Comparison of ENCODE assay signal across 32 cellular contexts in the genomic region with DNA sequence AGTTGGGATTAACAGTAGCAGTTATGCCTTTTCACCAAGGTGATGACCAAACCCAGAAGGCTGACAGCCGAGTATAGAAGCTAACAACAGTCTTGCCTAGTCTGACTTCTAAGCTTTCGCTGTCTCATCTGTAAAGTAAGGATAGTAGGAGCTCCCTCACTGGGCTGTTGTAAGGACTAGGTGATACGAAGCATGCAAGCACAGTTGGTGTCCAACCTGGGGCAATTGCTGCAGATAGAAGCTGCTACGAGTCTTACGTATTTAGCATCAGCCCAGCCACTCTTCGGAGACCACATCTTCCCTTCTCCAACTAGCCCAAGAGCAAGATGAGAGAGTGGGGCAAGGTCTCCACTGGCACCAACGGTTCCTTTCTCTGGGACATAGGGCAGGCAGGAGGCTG. TPM values are rescaled to one million over a fixed set of nuclear protein-coding genes. Genes with fewer than 3 reads are reported as not detected.
"Had no signal": no experiment of that assay in that cellular context is flagged by ENCODE, and none has a peak within 500 bp of the region (broad histone marks: within the 10 kb centered on the region; RNA-seq: fewer than 3 reads in every experiment).

No MANE protein-coding gene starts in this region.

- H3K27ac ChIP-seq: esophagus squamous epithelium, heart right ventricle, left lung, neural progenitor cell, ovary, psoas muscle, skin epidermis, spleen, suprapubic skin, vagina had no signal

- DNase-seq: cerebellar nuclear complex; cortex of kidney; effector CD8-positive, alpha-beta T cell; esophagus squamous epithelium; foreskin melanocyte; glutamatergic neuron; heart right ventricle; hippocampal formation; kidney; left lung; mesenchymal stem cell; mucosa of descending colon; naive B cell; nucleus accumbens; ovary; posterior cingulate gyrus; psoas muscle; right cardiac atrium; spleen; stimulated activated naive B cell treated with anti-CD40 and anti-IgM and Interleukin-4, amounts not matched to agents 10 μg/mL and 1 μg/mL and 100 μg/mL, for 72 hours; stimulated activated naive CD8-positive, alpha-beta T cell treated with anti-CD3 and anti-CD28 coated beads, Interleukin-15, amount 100 ng/mL, for 72 hours; trophoblast cell had no signal

- ATAC-seq: heart right ventricle; left lung; mucosa of descending colon; natural killer cell treated with Interleukin-12 subunit alpha and Interleukin-12 subunit beta and Interleukin-15 and Interleukin-18, amount 100 ng/mL, for 72 hours; psoas muscle; right cardiac atrium; stimulated activated naive B cell treated with anti-CD40 and anti-IgM and Interleukin-4, amounts not matched to agents 10 μg/mL and 1 μg/mL and 100 μg/mL, for 72 hours; stimulated activated naive CD8-positive, alpha-beta T cell treated with anti-CD3 and anti-CD28 coated beads, Interleukin-15, amount 100 ng/mL, for 72 hours had no signal

- H3K4me3 Mint-ChIP-seq: mesothelial cell of epicardium; naive B cell; natural killer cell treated with Interleukin-12 subunit alpha and Interleukin-12 subunit beta and Interleukin-15 and Interleukin-18, amount 100 ng/mL, for 72 hours; neural progenitor cell; stimulated activated naive B cell treated with anti-CD40 and anti-IgM and Interleukin-4, amounts not matched to agents 10 μg/mL and 1 μg/mL and 100 μg/mL, for 72 hours; stimulated activated naive CD8-positive, alpha-beta T cell treated with anti-CD3 and anti-CD28 coated beads, Interleukin-15, amount 100 ng/mL, for 72 hours had no signal

- H3K4me3 ChIP-seq: esophagus squamous epithelium, heart right ventricle, left lung, mucosa of descending colon, neural progenitor cell, ovary, psoas muscle, skin epidermis, spleen, suprapubic skin, vagina had no signal

- H3K27me3 Mint-ChIP-seq: naive B cell; natural killer cell treated with Interleukin-12 subunit alpha and Interleukin-12 subunit beta and Interleukin-15 and Interleukin-18, amount 100 ng/mL, for 72 hours; stimulated activated naive B cell treated with anti-CD40 and anti-IgM and Interleukin-4, amounts not matched to agents 10 μg/mL and 1 μg/mL and 100 μg/mL, for 72 hours; stimulated activated naive CD8-positive, alpha-beta T cell treated with anti-CD3 and anti-CD28 coated beads, Interleukin-15, amount 100 ng/mL, for 72 hours had no signal

- H3K4me1 ChIP-seq: esophagus squamous epithelium, psoas muscle, vagina had no signal

- H3K9ac ChIP-seq: neural progenitor cell had no signal

- H3K36me3 Mint-ChIP-seq: mesothelial cell of epicardium; natural killer cell treated with Interleukin-12 subunit alpha and Interleukin-12 subunit beta and Interleukin-15 and Interleukin-18, amount 100 ng/mL, for 72 hours; neural progenitor cell had no signal

- H3K4me2 ChIP-seq: neural progenitor cell had no signal

- H3K9me3 ChIP-seq: esophagus squamous epithelium, heart right ventricle, left lung, mucosa of descending colon, ovary, psoas muscle, spleen, suprapubic skin, vagina had no signal

- H2AFZ ChIP-seq: neural progenitor cell had no signal

- H3K4me1 Mint-ChIP-seq: mesothelial cell of epicardium; stimulated activated naive CD8-positive, alpha-beta T cell treated with anti-CD3 and anti-CD28 coated beads, Interleukin-15, amount 100 ng/mL, for 72 hours had no signal

- FAIRE-seq: endothelial cell of umbilical vein, kidney had no signal

- H3K36me3 ChIP-seq: esophagus squamous epithelium, neural progenitor cell, ovary, suprapubic skin, vagina had no signal

- H3K27me3 ChIP-seq: esophagus squamous epithelium, left lung, neural progenitor cell, ovary, spleen, suprapubic skin, vagina had no signal

- H3K9me3 Mint-ChIP-seq: mesothelial cell of epicardium; naive B cell; natural killer cell treated with Interleukin-12 subunit alpha and Interleukin-12 subunit beta and Interleukin-15 and Interleukin-18, amount 100 ng/mL, for 72 hours; neural progenitor cell; stimulated activated naive B cell treated with anti-CD40 and anti-IgM and Interleukin-4, amounts not matched to agents 10 μg/mL and 1 μg/mL and 100 μg/mL, for 72 hours; stimulated activated naive CD8-positive, alpha-beta T cell treated with anti-CD3 and anti-CD28 coated beads, Interleukin-15, amount 100 ng/mL, for 72 hours had no signal

- H3K27ac Mint-ChIP-seq: mesothelial cell of epicardium; natural killer cell treated with Interleukin-12 subunit alpha and Interleukin-12 subunit beta and Interleukin-15 and Interleukin-18, amount 100 ng/mL, for 72 hours; neural progenitor cell; stimulated activated naive B cell treated with anti-CD40 and anti-IgM and Interleukin-4, amounts not matched to agents 10 μg/mL and 1 μg/mL and 100 μg/mL, for 72 hours; stimulated activated naive CD8-positive, alpha-beta T cell treated with anti-CD3 and anti-CD28 coated beads, Interleukin-15, amount 100 ng/mL, for 72 hours had no signal

RNA-seq across cellular contexts. Expression of a gene that starts 47.0 kb away (rescaled TPM):
- total RNA-seq: endothelial cell of umbilical vein, epithelial cell of proximal tubule, lung microvascular endothelial cell, mesothelial cell of epicardium had no signal
- polyA plus RNA-seq: endothelial cell of umbilical vein had no signal

RNA-seq across cellular contexts. Expression of a gene that starts 47.7 kb away (rescaled TPM):
- total RNA-seq: endothelial cell of umbilical vein, lung microvascular endothelial cell, mucosa of descending colon, ureter, vagina had no signal
- polyA plus RNA-seq: endothelial cell of umbilical vein had no signal
